ENCODE assay signal across 16 cellular contexts in the genomic region with DNA sequence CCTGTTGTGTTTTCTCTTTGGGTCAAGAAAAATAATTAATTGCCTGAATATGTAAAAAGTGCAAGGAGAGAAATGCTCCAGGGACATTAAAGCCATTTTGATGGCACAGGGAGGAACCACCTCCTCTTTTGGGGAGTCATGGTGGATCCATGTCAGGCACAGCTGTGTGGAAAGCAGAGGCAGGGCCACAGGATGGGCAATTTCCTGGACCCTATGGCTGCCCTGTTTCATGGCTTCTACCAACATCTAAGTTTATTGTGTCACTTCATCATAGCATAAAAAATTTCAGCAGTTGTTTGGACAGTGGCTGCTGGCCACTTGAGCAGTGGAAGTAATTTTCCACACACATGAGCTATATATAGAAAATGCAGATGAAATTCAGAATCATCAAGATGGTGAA.
A peak's percentile ranks its signal among the peaks of the same experiment; 100 is the strongest.
DNase-seq lines count a peak whose midpoint lies in the region; ATAC-seq and TF ChIP-seq lines count a peak whose summit lies in the region.
"Had no signal": no experiment of that assay in that cellular context is flagged by ENCODE, and none has a peak within 500 bp of the region (broad histone marks: within the 10 kb centered on the region; RNA-seq: fewer than 3 reads in every experiment).

No MANE protein-coding gene starts in this region.

- H3K36me3 ChIP-seq in ascending aorta (no peaks in the 10 kb centered on the region), left lung (peaks cover 0 to 86% of the 10 kb centered on the region in 2 donors), psoas muscle (ENCODE audit: insufficient read depth in 1 of 2, low read depth in 1 of 2) (peaks cover 0 to 4% of the 10 kb centered on the region in 2 donors), thyroid gland (peaks cover 3 to 14% of the 10 kb centered on the region in 2 donors)
- H3K36me3 ChIP-seq: BE2C had no signal

- intact Hi-C loops in ascending aorta (cut with DNase I), result loop anchor here (1.0 kb wide), 1 partner anchor 18 kb away; no protein-coding TSS in a partner anchor
- intact Hi-C loops in left lung (cut with DNase I), result no loop called here
- intact Hi-C loops in psoas muscle (cut with DNase I), result no loop called here
- intact Hi-C loops in thyroid gland (cut with DNase I), result no loop called here

- no peak for DNase-seq in ascending aorta (ENCODE audit: low spot score in 2 of 2)
- DNase-seq in left lung, result no peak
- no peak for DNase-seq in psoas muscle
- DNase-seq in thyroid gland, result no peak
- no peak for DNase-seq in CD1c-positive myeloid dendritic cell (ENCODE audit: extremely low spot score)
- no peak for DNase-seq in T-helper 17 cell
- no peak for DNase-seq in activated T-cell treated with anti-CD3 and anti-CD28 coated beads for 4 hours
- DNase-seq in hypothalamus (lab: John Stamatoyannopoulos, UW), result no peak
- DNase-seq: BE2C; CD8-positive, alpha-beta T cell; DND-41; GDM1; KBM-7; NCI-H1436 treated with DMSO at 0.1 percent for 48 hours; NCI-H2081; NCI-H524 treated with DMSO at 0.1 percent for 48 hours had no signal

- H3K27me3 ChIP-seq in ascending aorta (no peaks in the 10 kb centered on the region), left lung (no peaks in the 10 kb centered on the region), psoas muscle (ENCODE audit: insufficient read depth in 3 of 3, low read length in 2 of 3) (no peaks in the 10 kb centered on the region), thyroid gland (no peaks in the 10 kb centered on the region)
- H3K27me3 ChIP-seq: BE2C had no signal

- TF ChIP-seq CTCF in ascending aorta (IDR thresholded peaks at IDR 0.05) (no peak), left lung (IDR thresholded peaks at IDR 0.05) (no peak), psoas muscle (IDR thresholded peaks at IDR 0.05) (no peak), thyroid gland (IDR thresholded peaks at IDR 0.05) (no peak)

- no peak for TF ChIP-seq POLR2A in thyroid gland (IDR thresholded peaks at IDR 0.05)

- H3K27ac Mint-ChIP-seq in T-helper 17 cell, result no peak overlapping the region
- H3K27ac Mint-ChIP-seq: CD8-positive, alpha-beta T cell had no signal

- ATAC-seq in left lung (peak; percentile 36), psoas muscle (no peak), T-helper 17 cell (no peak)
- ATAC-seq: CD8-positive, alpha-beta T cell had no signal

- no peaks in the 10 kb centered on the region for H3K9me3 ChIP-seq in ascending aorta
- H3K9me3 ChIP-seq in left lung, result no peaks in the 10 kb centered on the region
- H3K9me3 ChIP-seq in psoas muscle, result no peaks in the 10 kb centered on the region
- H3K9me3 ChIP-seq in thyroid gland, result no peaks in the 10 kb centered on the region
- H3K9me3 ChIP-seq in T-helper 17 cell (ENCODE audit: control insufficient read depth, low read length, poor library complexity, severe bottlenecking), result no peaks in the 10 kb centered on the region
- H3K9me3 ChIP-seq: BE2C had no signal

- H3K4me3 Mint-ChIP-seq in T-helper 17 cell, result no peak overlapping the region
- H3K4me3 Mint-ChIP-seq: CD8-positive, alpha-beta T cell had no signal

- H3K4me1 ChIP-seq in ascending aorta (peaks cover 5 to 25% of the 10 kb centered on the region in 2 donors), left lung (peaks cover 0 to 7% of the 10 kb centered on the region in 2 donors), psoas muscle (no peaks in the 10 kb centered on the region), thyroid gland (peaks cover 38 to 56% of the 10 kb centered on the region in 2 donors)
- H3K4me1 ChIP-seq: BE2C had no signal

- H3K36me3 Mint-ChIP-seq in T-helper 17 cell (ENCODE audit: low read depth), result peaks cover 2% of the 10 kb centered on the region

- H3K4me3 ChIP-seq in ascending aorta (peak overlapping the region in 1 of 2 donors; percentile 16), left lung (no peak overlapping the region), psoas muscle (no peak overlapping the region), thyroid gland (replicated peaks in 1 of 3) (no peak overlapping the region)

- peaks cover 16% of the 10 kb centered on the region for H3K27me3 Mint-ChIP-seq in T-helper 17 cell

- H3K4me1 Mint-ChIP-seq in T-helper 17 cell, result no peaks in the 10 kb centered on the region

- peak overlapping the region; percentile 76 to 92 for H3K27ac ChIP-seq in ascending aorta
- H3K27ac ChIP-seq in left lung, result peak overlapping the region; percentile 51 to 69
- H3K27ac ChIP-seq in psoas muscle, result peak overlapping the region; percentile 6
- H3K27ac ChIP-seq in thyroid gland, result peak overlapping the region; percentile 57 to 92 (median 86)

Comparison
In these comparisons a context has a peak if more than half of its experiments do, and no peak if none do; other contexts are left out.
1. H3K27ac ChIP-seq: peak in every context shown above with its lines; median percentile 86 in thyroid gland; 84 in ascending aorta; 60 in left lung; 6 in psoas muscle.